16 cellular contexts compared by ENCODE assay signal in genomic region chr14:61632401-61633195, GRCh38.
DNase-seq lines count a peak whose midpoint lies in the region; TF ChIP-seq lines count a peak whose summit lies in the region.
"Had no signal": no experiment of that assay in that cellular context is flagged by ENCODE, and none has a peak within 500 bp of the region (broad histone marks: within the 10 kb centered on the region; RNA-seq: fewer than 3 reads in every experiment).

No MANE protein-coding gene starts in this region.

- POLR2A ChIA-PET in HEK293T (lab: Yijun Ruan, JAX) = no interaction called here

- CTCF ChIA-PET in HEK293T (lab: Yijun Ruan, JAX) = no interaction called here

- peak; percentile 26 for DNase-seq in NCI-H2196 (lab: John Stamatoyannopoulos, UW; ENCODE audit: unreplicated experiment)
- DNase-seq in NCI-H2196 treated with DMSO at 0.1 percent for 48 hours (lab: John Stamatoyannopoulos, UW; ENCODE audit: unreplicated experiment) = no peak
- DNase-seq in NCI-H2171 (lab: John Stamatoyannopoulos, UW) = peak; percentile 69
- peak; percentile 33 for DNase-seq in NCI-H69 (lab: John Stamatoyannopoulos, UW)
- no peak for DNase-seq in HEK293T (ENCODE audit: extremely low spot score)
- no peak for DNase-seq in NCI-H1417 treated with DMSO at 0.1 percent for 48 hours (lab: John Stamatoyannopoulos, UW)
- DNase-seq in GM19240 (ENCODE audit: insufficient read length, low spot score) = no peak
- no peak for DNase-seq in ecto neural progenitor cell (ENCODE audit: low spot score)
- DNase-seq: Caco-2; CD4-positive, alpha-beta T cell; EL; MV-4-11; NCI-H146; NCI-H2081 treated with DMSO at 0.1 percent for 48 hours; PC-9; SIG-M5 had no signal

TF ChIP-seq in HEK293T, 16 proteins besides CTCF, POLR2A, EP300 and RAD21:
- TF ChIP-seq SUZ12 (IDR thresholded peaks at IDR 0.05) = no peak
- TF ChIP-seq SP1 (IDR thresholded peaks at IDR 0.05) = no peak
- TF ChIP-seq NFRKB (IDR thresholded peaks at IDR 0.05) = no peak

Comparison
In these comparisons a context has a peak if more than half of its experiments do, and no peak if none do; other contexts are left out.
1. DNase-seq: peak in NCI-H2196 (single experiment), NCI-H2171 (single experiment) and NCI-H69 (single experiment); none in NCI-H2196 treated with DMSO at 0.1 percent for 48 hours (single experiment), HEK293T (single experiment), NCI-H1417 treated with DMSO at 0.1 percent for 48 hours (single experiment), GM19240 (single experiment) and ecto neural progenitor cell (single experiment).